In genomic region chr12:124727244-124727673, GRCh38 we compare ENCODE assay signal across 8 cellular contexts.
DNase-seq lines count a peak whose midpoint lies in the region; ATAC-seq and TF ChIP-seq lines count a peak whose summit lies in the region.

No MANE protein-coding gene starts in this region.

- intact Hi-C loops in activated naive CD4-positive, alpha-beta T cell treated with anti-CD3 and anti-CD28 coated beads for 36 hours (cut with micrococcal nuclease) = no loop called here

- H3K4me3 Mint-ChIP-seq in chondrocyte (ENCODE audit: unreplicated experiment) = no peak overlapping the region
- no peak overlapping the region for H3K4me3 Mint-ChIP-seq in activated naive CD4-positive, alpha-beta T cell treated with anti-CD3 and anti-CD28 coated beads for 36 hours
- no peak overlapping the region for H3K4me3 Mint-ChIP-seq in activated T-cell treated with anti-CD3 and anti-CD28 coated beads, Interleukin-2, amount 50 U/mL, for 4 hours

- H3K9me3 Mint-ChIP-seq in chondrocyte (ENCODE audit: low read depth) = peaks cover 7% of the 10 kb centered on the region
- H3K9me3 Mint-ChIP-seq in activated naive CD4-positive, alpha-beta T cell treated with anti-CD3 and anti-CD28 coated beads for 36 hours = peaks cover 2% of the 10 kb centered on the region
- H3K9me3 Mint-ChIP-seq in activated T-cell treated with anti-CD3 and anti-CD28 coated beads, Interleukin-2, amount 50 U/mL, for 4 hours = no peaks in the 10 kb centered on the region

- peaks cover 2% of the 10 kb centered on the region for H3K36me3 Mint-ChIP-seq in chondrocyte (ENCODE audit: low read depth)
- no peaks in the 10 kb centered on the region for H3K36me3 Mint-ChIP-seq in activated naive CD4-positive, alpha-beta T cell treated with anti-CD3 and anti-CD28 coated beads for 36 hours (ENCODE audit: low read depth)
- H3K36me3 Mint-ChIP-seq in activated T-cell treated with anti-CD3 and anti-CD28 coated beads, Interleukin-2, amount 50 U/mL, for 4 hours (ENCODE audit: insufficient read depth) = no peaks in the 10 kb centered on the region

- no peak for ATAC-seq in HG03439 (IDR thresholded peaks at IDR 0.05; ENCODE audit: unreplicated experiment)
- no peak for ATAC-seq in activated T-cell treated with anti-CD3 and anti-CD28 coated beads, Interleukin-2, amount 50 U/mL, for 4 hours

- CTCF ChIA-PET in activated naive CD4-positive, alpha-beta T cell treated with anti-CD3 and anti-CD28 coated beads for 36 hours (lab: Charles Lee) = interaction anchor here (0.8 kb wide), 1 partner anchor 35 kb away, joined by 4 read pairs; no protein-coding TSS in a partner anchor

- peak overlapping the region; percentile 66 for H3K27ac Mint-ChIP-seq in chondrocyte (ENCODE audit: unreplicated experiment)
- no peak overlapping the region for H3K27ac Mint-ChIP-seq in activated naive CD4-positive, alpha-beta T cell treated with anti-CD3 and anti-CD28 coated beads for 36 hours

- peaks cover 43% of the 10 kb centered on the region for H3K4me1 Mint-ChIP-seq in chondrocyte (ENCODE audit: low read depth)
- no peaks in the 10 kb centered on the region for H3K4me1 Mint-ChIP-seq in activated naive CD4-positive, alpha-beta T cell treated with anti-CD3 and anti-CD28 coated beads for 36 hours (ENCODE audit: low read depth)
- no peaks in the 10 kb centered on the region for H3K4me1 Mint-ChIP-seq in activated T-cell treated with anti-CD3 and anti-CD28 coated beads, Interleukin-2, amount 50 U/mL, for 4 hours (ENCODE audit: low read depth)

- TF ChIP-seq CTCF in chondrocyte (IDR thresholded peaks at IDR 0.05) = no peak

- DNase-seq in CMK (ENCODE audit: low read depth) (peak; percentile 58), M059J (ENCODE audit: low read depth) (peak; percentile 94), chondrocyte (ENCODE audit: low spot score) (no peak), medulla oblongata (ENCODE audit: extremely low spot score) (peak; percentile 76), DMS 273 treated with DMSO at 0.1 percent for 48 hours (lab: John Stamatoyannopoulos, UW) (no peak)
- DNase-seq in activated naive CD4-positive, alpha-beta T cell treated with anti-CD3 and anti-CD28 coated beads for 36 hours = no peak
- no peak for DNase-seq in activated T-cell treated with anti-CD3 and anti-CD28 coated beads, Interleukin-2, amount 50 U/mL, for 4 hours

- H3K27me3 Mint-ChIP-seq in chondrocyte (ENCODE audit: low read depth) = no peaks in the 10 kb centered on the region
- no peaks in the 10 kb centered on the region for H3K27me3 Mint-ChIP-seq in activated naive CD4-positive, alpha-beta T cell treated with anti-CD3 and anti-CD28 coated beads for 36 hours (ENCODE audit: low read depth)
- H3K27me3 Mint-ChIP-seq in activated T-cell treated with anti-CD3 and anti-CD28 coated beads, Interleukin-2, amount 50 U/mL, for 4 hours (ENCODE audit: low read depth) = peaks cover 3% of the 10 kb centered on the region

Comparison
In these comparisons a context has a peak if more than half of its experiments do, and no peak if none do; other contexts are left out.
1. DNase-seq: peak in CMK (single experiment), M059J (single experiment) and medulla oblongata (single experiment); none in chondrocyte (single experiment), activated naive CD4-positive, alpha-beta T cell treated with anti-CD3 and anti-CD28 coated beads for 36 hours (single experiment), activated T-cell treated with anti-CD3 and anti-CD28 coated beads, Interleukin-2, amount 50 U/mL, for 4 hours (single experiment) and DMS 273 treated with DMSO at 0.1 percent for 48 hours (single experiment).